ENCODE assay signal across 11 cellular contexts in genomic region chr13:27783111-27783510, GRCh38.
A peak's percentile ranks its signal among the peaks of the same experiment; 100 is the strongest.
DNase-seq lines count a peak whose midpoint lies in the region; ATAC-seq and TF ChIP-seq lines count a peak whose summit lies in the region.
"Had no signal": no experiment of that assay in that cellular context is flagged by ENCODE, and none has a peak within 500 bp of the region (broad histone marks: within the 10 kb centered on the region; RNA-seq: fewer than 3 reads in every experiment).

No MANE protein-coding gene starts in this region.

- no peak overlapping the region for H3K27ac ChIP-seq in RWPE1
- H3K27ac ChIP-seq: 22Rv1 had no signal

- DNase-seq in DMS 273 (lab: John Stamatoyannopoulos, UW; ENCODE audit: unreplicated experiment) (peak; percentile 23), DMS 273 treated with DMSO at 0.1 percent for 48 hours (lab: John Stamatoyannopoulos, UW) (no peak), RWPE1 (ENCODE audit: low spot score) (peak; percentile 15), fibroblast of peridontal ligament (ENCODE audit: extremely low read depth) (peak; percentile 4), posterior cingulate gyrus (peak in 6 of 10 donors; percentile 39 to 89 (median 68)), GM19238 (ENCODE audit: insufficient read length, low spot score) (no peak)
- DNase-seq in stimulated activated naive CD8-positive, alpha-beta T cell treated with anti-CD3 and anti-CD28 coated beads, Interleukin-15, amount 100 ng/mL, for 72 hours = no peak
- DNase-seq: NCI-H1694; stimulated activated CD4-positive, alpha-beta T cell treated with anti-CD3 and anti-CD28 coated beads, Interleukin-12 subunit alpha, Interleukin-12 subunit beta, amount 100 ng/mL, for 4 hours had no signal

- peak overlapping the region in 1 of 2 donors; percentile 49 for H3K27ac Mint-ChIP-seq in stimulated activated naive CD8-positive, alpha-beta T cell treated with anti-CD3 and anti-CD28 coated beads, Interleukin-15, amount 100 ng/mL, for 72 hours

- H3K4me1 Mint-ChIP-seq in stimulated activated naive CD8-positive, alpha-beta T cell treated with anti-CD3 and anti-CD28 coated beads, Interleukin-15, amount 100 ng/mL, for 72 hours = no peaks in the 10 kb centered on the region

- intact Hi-C loops in posterior cingulate gyrus (cut with DNase I) = no loop called here

- POLR2A ChIA-PET in RWPE1 (lab: Yijun Ruan, JAX; ENCODE audit: low non-redundant PET) = no interaction called here

- no peak overlapping the region for H3K4me3 Mint-ChIP-seq in stimulated activated naive CD8-positive, alpha-beta T cell treated with anti-CD3 and anti-CD28 coated beads, Interleukin-15, amount 100 ng/mL, for 72 hours

- TF ChIP-seq CTCF in RWPE1 (conservative IDR thresholded peaks at IDR 0.05; ENCODE audit: low read depth) = no peak

- peaks cover 47% of the 10 kb centered on the region for H3K27me3 Mint-ChIP-seq in stimulated activated naive CD8-positive, alpha-beta T cell treated with anti-CD3 and anti-CD28 coated beads, Interleukin-15, amount 100 ng/mL, for 72 hours

- ATAC-seq in GM18498 (IDR thresholded peaks at IDR 0.05; ENCODE audit: unreplicated experiment) = no peak
- ATAC-seq in stimulated activated naive CD8-positive, alpha-beta T cell treated with anti-CD3 and anti-CD28 coated beads, Interleukin-15, amount 100 ng/mL, for 72 hours = no peak

- CTCF ChIA-PET in RWPE1 (lab: Yijun Ruan, JAX) = interaction anchor here (0.6 to 2.5 kb wide), 5 partner anchors 13 to 926 kb away, joined by 3 to 9 read pairs (median 3); no protein-coding TSS in a partner anchor

- H3K9me3 Mint-ChIP-seq in stimulated activated naive CD8-positive, alpha-beta T cell treated with anti-CD3 and anti-CD28 coated beads, Interleukin-15, amount 100 ng/mL, for 72 hours = no peaks in the 10 kb centered on the region

Comparison
In these comparisons a context has a peak if more than half of its experiments do, and no peak if none do; other contexts are left out.
1. DNase-seq: peak in DMS 273 (single experiment), RWPE1 (single experiment), fibroblast of peridontal ligament (single experiment) and posterior cingulate gyrus (6 of 10); none in DMS 273 treated with DMSO at 0.1 percent for 48 hours (single experiment), stimulated activated naive CD8-positive, alpha-beta T cell treated with anti-CD3 and anti-CD28 coated beads, Interleukin-15, amount 100 ng/mL, for 72 hours (0 of 2) and GM19238 (single experiment).